In the genomic region with DNA sequence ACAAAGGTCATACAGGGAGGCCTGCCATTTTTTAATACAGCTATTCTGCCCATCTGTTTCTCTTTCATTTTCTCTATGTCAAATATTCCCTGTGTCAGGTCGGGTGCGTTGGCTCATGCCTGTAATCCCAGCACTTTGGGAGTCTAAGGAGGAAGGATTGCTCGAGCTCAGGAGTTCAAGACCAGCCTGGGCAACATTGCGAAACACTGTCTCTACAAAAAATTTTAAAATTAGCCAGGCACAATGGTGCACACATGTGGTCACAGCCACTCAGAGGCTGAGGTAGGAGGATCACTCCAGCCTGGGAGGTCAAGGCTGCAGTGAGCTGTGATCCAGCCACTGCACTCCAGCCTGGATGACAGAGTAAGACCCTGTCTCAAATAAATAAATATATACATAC, we compare ENCODE assay signal across 2 cellular contexts.
TF ChIP-seq lines count a peak whose summit lies in the region.

No MANE protein-coding gene starts in this region.

TF ChIP-seq in IMR-90, 13 proteins besides CTCF, POLR2A, EP300 and RAD21:
- TF ChIP-seq MAZ (IDR thresholded peaks at IDR 0.05; ENCODE audit: borderline replicate concordance, low read depth, low read length) (no peak), CEBPB (IDR thresholded peaks at IDR 0.05; ENCODE audit: low read depth, low read length) (peak; percentile 51)

TF ChIP-seq in K562, 482 proteins besides CTCF, POLR2A, EP300 and RAD21:
- TF ChIP-seq ZFP30 (CRISPR knock-in tag; IDR thresholded peaks at IDR 0.05; ENCODE audit: borderline replicate concordance) = no peak
- TF ChIP-seq CEBPB (tag; IDR thresholded peaks at IDR 0.05) = peak; percentile 73
- TF ChIP-seq FOXM1 (IDR thresholded peaks at IDR 0.05; ENCODE audit: low read depth) = no peak
- TF ChIP-seq FOXM1 (CRISPR knock-in tag; IDR thresholded peaks at IDR 0.05; ENCODE audit: low read depth) = no peak
- no peak for TF ChIP-seq TCF7 (IDR thresholded peaks at IDR 0.05; ENCODE audit: borderline replicate concordance)
- TF ChIP-seq ESRRB (CRISPR knock-in tag; IDR thresholded peaks at IDR 0.05; ENCODE audit: borderline replicate concordance) = no peak
- no peak for TF ChIP-seq KDM5B (IDR thresholded peaks at IDR 0.05; ENCODE audit: insufficient replicate concordance, low read depth, low read length)
- TF ChIP-seq, protein P1, sequence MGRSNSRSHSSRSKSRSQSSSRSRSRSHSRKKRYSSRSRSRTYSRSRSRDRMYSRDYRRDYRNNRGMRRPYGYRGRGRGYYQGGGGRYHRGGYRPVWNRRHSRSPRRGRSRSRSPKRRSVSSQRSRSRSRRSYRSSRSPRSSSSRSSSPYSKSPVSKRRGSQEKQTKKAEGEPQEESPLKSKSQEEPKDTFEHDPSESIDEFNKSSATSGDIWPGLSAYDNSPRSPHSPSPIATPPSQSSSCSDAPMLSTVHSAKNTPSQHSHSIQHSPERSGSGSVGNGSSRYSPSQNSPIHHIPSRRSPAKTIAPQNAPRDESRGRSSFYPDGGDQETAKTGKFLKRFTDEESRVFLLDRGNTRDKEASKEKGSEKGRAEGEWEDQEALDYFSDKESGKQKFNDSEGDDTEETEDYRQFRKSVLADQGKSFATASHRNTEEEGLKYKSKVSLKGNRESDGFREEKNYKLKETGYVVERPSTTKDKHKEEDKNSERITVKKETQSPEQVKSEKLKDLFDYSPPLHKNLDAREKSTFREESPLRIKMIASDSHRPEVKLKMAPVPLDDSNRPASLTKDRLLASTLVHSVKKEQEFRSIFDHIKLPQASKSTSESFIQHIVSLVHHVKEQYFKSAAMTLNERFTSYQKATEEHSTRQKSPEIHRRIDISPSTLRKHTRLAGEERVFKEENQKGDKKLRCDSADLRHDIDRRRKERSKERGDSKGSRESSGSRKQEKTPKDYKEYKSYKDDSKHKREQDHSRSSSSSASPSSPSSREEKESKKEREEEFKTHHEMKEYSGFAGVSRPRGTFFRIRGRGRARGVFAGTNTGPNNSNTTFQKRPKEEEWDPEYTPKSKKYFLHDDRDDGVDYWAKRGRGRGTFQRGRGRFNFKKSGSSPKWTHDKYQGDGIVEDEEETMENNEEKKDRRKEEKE (IDR thresholded peaks at IDR 0.05; ENCODE audit: borderline replicate concordance in 1 of 2, control insufficient read depth in 1 of 2, low read depth in 2 of 2, low read length in 1 of 2) = no peak
- no peak for TF ChIP-seq TAF1 (IDR thresholded peaks at IDR 0.05; ENCODE audit: control insufficient read depth, extremely low read depth, insufficient read depth, low read length, severe bottlenecking)
- no peak for TF ChIP-seq CEBPG (CRISPR knock-in tag; IDR thresholded peaks at IDR 0.05)
- TF ChIP-seq CEBPG (tag; conservative IDR thresholded peaks at IDR 0.05 in 1 of 2, IDR thresholded peaks at IDR 0.05 in 1 of 2) = peak; percentile 18 to 61; a peak in 1 of 4 replicates
